8 cellular contexts compared by ENCODE assay signal in genomic region chr16:11583889-11584565, GRCh38. TPM values are rescaled to one million over a fixed set of nuclear protein-coding genes. Genes with fewer than 3 reads are reported as not detected.
DNase-seq lines count a peak whose midpoint lies in the region; FAIRE-seq and TF ChIP-seq lines count a peak whose summit lies in the region.

No MANE protein-coding gene starts in this region.

- H3K14ac ChIP-seq in mesenchymal stem cell (ENCODE audit: low read length in 2 of 2): no peak overlapping the region

- H2BK12ac ChIP-seq in mesenchymal stem cell (ENCODE audit: low read length in 2 of 2): no peak overlapping the region

- TF ChIP-seq POLR2A in erythroblast (IDR thresholded peaks at IDR 0.05; ENCODE audit: low read length): no peak

- no peak overlapping the region for H3K9ac ChIP-seq in astrocyte (ENCODE audit: low read length)
- H3K9ac ChIP-seq in mesenchymal stem cell (ENCODE audit: low read length): peak overlapping the region; percentile 30

- H2BK15ac ChIP-seq in mesenchymal stem cell (ENCODE audit: low read depth, poor library complexity, severe bottlenecking): no peak overlapping the region

- H3K23ac ChIP-seq in mesenchymal stem cell (ENCODE audit: low read length in 2 of 2): no peak overlapping the region

- H3K4me3 Mint-ChIP-seq in astrocyte (ENCODE audit: unreplicated experiment): peak overlapping the region; percentile 93

- peak overlapping the region; percentile 54 for H3K4me2 ChIP-seq in astrocyte (ENCODE audit: low read length)
- H3K4me2 ChIP-seq in mesenchymal stem cell (ENCODE audit: low read length, poor library complexity, severe bottlenecking): peak overlapping the region; percentile 50

- peak overlapping the region in 1 of 2 experiments; percentile 9 for H3K4ac ChIP-seq in mesenchymal stem cell (ENCODE audit: low read depth in 1 of 2, low read length in 2 of 2)

- no peak overlapping the region for H2BK120ac ChIP-seq in mesenchymal stem cell (ENCODE audit: low read depth, low read length)

- peak overlapping the region; percentile 61 for H2AK5ac ChIP-seq in mesenchymal stem cell (ENCODE audit: low read length, severe bottlenecking)

- H3K27ac ChIP-seq in astrocyte (ENCODE audit: low read depth, low read length): no peak overlapping the region
- H3K27ac ChIP-seq in mesenchymal stem cell (ENCODE audit: low read length, poor library complexity, severe bottlenecking): no peak overlapping the region

- H3K27ac Mint-ChIP-seq in astrocyte (ENCODE audit: unreplicated experiment): no peak overlapping the region

- H3K79me1 ChIP-seq in mesenchymal stem cell (replicated peaks; ENCODE audit: low read length, poor library complexity, severe bottlenecking): peaks cover 3% of the 10 kb centered on the region

- peaks cover 44% of the 10 kb centered on the region for H4K20me1 ChIP-seq in astrocyte (ENCODE audit: insufficient read depth, low read length)

- H3K36me3 ChIP-seq in astrocyte (ENCODE audit: insufficient read depth, low read length) (no peaks in the 10 kb centered on the region), mesenchymal stem cell (ENCODE audit: control insufficient read depth in 1 of 2, insufficient read depth in 2 of 2, low read depth in 1 of 2, low read length in 2 of 2) (no peaks in the 10 kb centered on the region)

- H3K4me1 ChIP-seq in astrocyte (ENCODE audit: insufficient read depth, low read length): peaks cover 18% of the 10 kb centered on the region
- peaks cover 18% of the 10 kb centered on the region for H3K4me1 ChIP-seq in mesenchymal stem cell (ENCODE audit: control insufficient read depth, insufficient read depth, low read depth, low read length)

- TF ChIP-seq CTCF in astrocyte (IDR thresholded peaks at IDR 0.05; ENCODE audit: insufficient read depth, low read depth, low read length): no peak

- no peak for FAIRE-seq in astrocyte (lab: Jason Lieb, UNC)

- H3K9me3 ChIP-seq in astrocyte (ENCODE audit: insufficient read depth, low read depth, low read length): no peaks in the 10 kb centered on the region
- no peaks in the 10 kb centered on the region for H3K9me3 ChIP-seq in mesenchymal stem cell (ENCODE audit: control insufficient read depth, low read length)

- H3K36me3 Mint-ChIP-seq in astrocyte (ENCODE audit: low read depth, unreplicated experiment): no peaks in the 10 kb centered on the region

- H2BK5ac ChIP-seq in mesenchymal stem cell (ENCODE audit: low read depth, low read length, poor library complexity, severe bottlenecking): no peak overlapping the region

- DNase-seq in CD1c-positive myeloid dendritic cell (ENCODE audit: extremely low spot score) (peak; percentile 90), HuH-7 (ENCODE audit: low spot score) (peak; percentile 50), astrocyte (ENCODE audit: low read depth) (no peak), mesenchymal stem cell (peak; percentile 38), GOT3 (lab: John Stamatoyannopoulos, UW) (no peak), DMS114 treated with DMSO at 0.1 percent for 48 hours (lab: John Stamatoyannopoulos, UW; ENCODE audit: unreplicated experiment) (no peak), RKO (ENCODE audit: low spot score) (no peak), erythroblast (lab: John Stamatoyannopoulos, UW) (no peak)

- H3K18ac ChIP-seq in mesenchymal stem cell (ENCODE audit: low read depth in 1 of 2, low read length in 2 of 2): no peak overlapping the region

- WGBS in mesenchymal stem cell: 54% methylated on average over 6 of the region's 7 CpGs

- H3K27me3 Mint-ChIP-seq in astrocyte (ENCODE audit: low read depth, unreplicated experiment): no peaks in the 10 kb centered on the region

- H3K9me3 Mint-ChIP-seq in astrocyte (ENCODE audit: unreplicated experiment): no peaks in the 10 kb centered on the region

- no peak overlapping the region for H4K8ac ChIP-seq in mesenchymal stem cell (ENCODE audit: low read length)

- H4K91ac ChIP-seq in mesenchymal stem cell (ENCODE audit: low read length): no peak overlapping the region

- H3K4me3 ChIP-seq in astrocyte (ENCODE audit: insufficient read depth, low read depth, low read length) (no peak overlapping the region), mesenchymal stem cell (ENCODE audit: insufficient read depth in 1 of 2, low read depth in 1 of 2, low read length in 2 of 2) (no peak overlapping the region)

- H3K79me2 ChIP-seq in astrocyte (ENCODE audit: insufficient read depth, low read length): peaks cover 35% of the 10 kb centered on the region

- H3K27me3 ChIP-seq in astrocyte (ENCODE audit: insufficient read depth, low read length) (peaks cover 4% of the 10 kb centered on the region), mesenchymal stem cell (ENCODE audit: control insufficient read depth in 1 of 2, insufficient read depth in 1 of 2, low read length in 2 of 2) (no peaks in the 10 kb centered on the region)

- H2AFZ ChIP-seq in astrocyte (ENCODE audit: low read depth, low read length) (no peak overlapping the region), mesenchymal stem cell (ENCODE audit: low read depth, low read length) (no peak overlapping the region)

- peaks cover 33% of the 10 kb centered on the region for H3K4me1 Mint-ChIP-seq in astrocyte (ENCODE audit: low read depth, unreplicated experiment)

RNA-seq across cellular contexts. Expression of gene LITAF, which starts 2.7 kb away (rescaled TPM):
- 113 and 120 TPM in 2 replicates for total RNA-seq in astrocyte
- 137 TPM for polyA plus RNA-seq in mesenchymal stem cell (2013, experiment 1 of 2)
- polyA plus RNA-seq in mesenchymal stem cell (2013, experiment 2 of 2): 138 TPM

Comparison
In these comparisons a context has a peak if more than half of its experiments do, and no peak if none do; other contexts are left out.
1. DNase-seq: peak in CD1c-positive myeloid dendritic cell (single experiment), HuH-7 (single experiment) and mesenchymal stem cell (single experiment); none in astrocyte (single experiment), GOT3 (single experiment), DMS114 treated with DMSO at 0.1 percent for 48 hours (single experiment), RKO (single experiment) and erythroblast (0 of 2).